In the genomic region with DNA sequence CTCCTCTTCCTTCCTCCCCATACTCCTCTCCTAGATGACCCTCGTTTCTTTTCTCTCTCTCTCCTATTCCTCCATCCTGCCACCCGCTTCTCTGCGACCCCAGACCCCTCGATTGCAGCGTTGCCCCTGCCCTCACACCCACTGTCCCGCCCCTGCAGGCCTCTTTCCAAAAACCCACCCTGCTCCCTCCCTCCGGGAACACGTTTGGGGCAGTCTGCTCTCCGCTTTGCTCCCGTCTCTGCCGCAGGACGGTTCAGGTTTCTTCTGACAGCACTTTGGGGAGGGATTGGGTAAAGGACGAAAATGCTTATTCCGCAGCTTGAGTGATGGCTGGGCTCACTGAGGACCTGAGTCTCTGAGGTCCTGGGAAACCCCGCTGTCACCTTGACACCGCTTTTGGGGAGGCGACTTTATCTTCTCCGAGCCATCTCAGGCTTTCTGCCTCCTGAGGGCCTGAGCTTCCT, we compare ENCODE assay signal across 8 cellular contexts. TPM values are rescaled to one million over a fixed set of nuclear protein-coding genes. Genes with fewer than 3 reads are reported as not detected.
A peak's percentile ranks its signal among the peaks of the same experiment; 100 is the strongest.
DNase-seq lines count a peak whose midpoint lies in the region; ATAC-seq, FAIRE-seq and TF ChIP-seq lines count a peak whose summit lies in the region.

No MANE protein-coding gene starts in this region.

- no peaks in the 10 kb centered on the region for H3K27me3 Mint-ChIP-seq in astrocyte (ENCODE audit: low read depth, unreplicated experiment)

- no peaks in the 10 kb centered on the region for H3K9me2 ChIP-seq in DOHH2 (replicated peaks; ENCODE audit: control insufficient read depth, low read length)

- H3K4me3 ChIP-seq in DOHH2 (ENCODE audit: low read length), result peak overlapping the region; percentile 88
- H3K4me3 ChIP-seq in astrocyte (ENCODE audit: insufficient read depth, low read depth, low read length), result peak overlapping the region; percentile 97
- peak overlapping the region; percentile 97 for H3K4me3 ChIP-seq in iPS-15b (ENCODE audit: low read depth, low read length)
- peak overlapping the region; percentile 57 to 71 for H3K4me3 ChIP-seq in small intestine (ENCODE audit: low read depth in 1 of 2, low read length in 2 of 2)

- ATAC-seq in GM21825 (IDR thresholded peaks at IDR 0.05; ENCODE audit: unreplicated experiment) (peak; percentile 20), HG02763 (IDR thresholded peaks at IDR 0.05; ENCODE audit: unreplicated experiment) (no peak)

- no peaks in the 10 kb centered on the region for H3K36me3 Mint-ChIP-seq in astrocyte (ENCODE audit: low read depth, unreplicated experiment)

- H3K9me3 ChIP-seq in DOHH2 (ENCODE audit: control insufficient read depth, insufficient read depth, low read length) (no peaks in the 10 kb centered on the region), astrocyte (ENCODE audit: insufficient read depth, low read depth, low read length) (no peaks in the 10 kb centered on the region), iPS-15b (ENCODE audit: control insufficient read depth, insufficient read depth, low read length) (no peaks in the 10 kb centered on the region), small intestine (ENCODE audit: control insufficient read depth, low read depth) (no peaks in the 10 kb centered on the region)

- WGBS in small intestine, 3 donors, result 1% methylated on average over 18 of the region's 18 CpGs

- H3K4me1 ChIP-seq in DOHH2 (ENCODE audit: control insufficient read depth, low read length) (peaks cover 35% of the 10 kb centered on the region), astrocyte (ENCODE audit: insufficient read depth, low read length) (peaks cover 14% of the 10 kb centered on the region), iPS-15b (ENCODE audit: control insufficient read depth, insufficient read depth, low read length) (peaks cover 2% of the 10 kb centered on the region), small intestine (ENCODE audit: control insufficient read depth in 2 of 2, insufficient read depth in 1 of 2, low read depth in 1 of 2, low read length in 1 of 2) (no peaks in the 10 kb centered on the region)

- no peak for FAIRE-seq in astrocyte (lab: Jason Lieb, UNC)
- no peak for FAIRE-seq in small intestine (lab: Jason Lieb, UNC)

- H3K79me2 ChIP-seq in DOHH2 (ENCODE audit: control insufficient read depth, low read length) (peaks cover 57% of the 10 kb centered on the region), astrocyte (ENCODE audit: insufficient read depth, low read length) (peaks cover 53% of the 10 kb centered on the region)

- H3K36me3 ChIP-seq in DOHH2 (ENCODE audit: control insufficient read depth, low read length), result peaks cover 30% of the 10 kb centered on the region
- no peaks in the 10 kb centered on the region for H3K36me3 ChIP-seq in astrocyte (ENCODE audit: insufficient read depth, low read length)
- H3K36me3 ChIP-seq in iPS-15b (ENCODE audit: control insufficient read depth, insufficient read depth, low read length), result no peaks in the 10 kb centered on the region
- H3K36me3 ChIP-seq in small intestine (ENCODE audit: control insufficient read depth in 2 of 2, insufficient read depth in 2 of 2, low read length in 2 of 2), result no peaks in the 10 kb centered on the region

- no peaks in the 10 kb centered on the region for H3K9me3 Mint-ChIP-seq in astrocyte (ENCODE audit: unreplicated experiment)

- peaks cover 5% of the 10 kb centered on the region for H3F3A ChIP-seq in DOHH2 (ENCODE audit: control insufficient read depth, insufficient read depth)

- TF ChIP-seq CTCF in DOHH2 (IDR thresholded peaks at IDR 0.05; ENCODE audit: low read depth, low read length, poor library complexity, severe bottlenecking) (no peak), astrocyte (IDR thresholded peaks at IDR 0.05; ENCODE audit: insufficient read depth, low read depth, low read length) (no peak)

- peak overlapping the region; percentile 93 for H3K27ac Mint-ChIP-seq in astrocyte (ENCODE audit: unreplicated experiment)

- H4K20me1 ChIP-seq in DOHH2 (ENCODE audit: control insufficient read depth, insufficient read depth, low read depth, low read length) (0 out of 2 replicates have a peak, but pooled peaks cover 12% of the 10 kb centered on the region), astrocyte (ENCODE audit: insufficient read depth, low read length) (peaks cover 36% of the 10 kb centered on the region)

- peak overlapping the region; percentile 99 for H3K4me3 Mint-ChIP-seq in astrocyte (ENCODE audit: unreplicated experiment)

- no peaks in the 10 kb centered on the region for H3K27me3 ChIP-seq in DOHH2 (ENCODE audit: control insufficient read depth, low read length)
- H3K27me3 ChIP-seq in astrocyte (ENCODE audit: insufficient read depth, low read length), result no peaks in the 10 kb centered on the region
- H3K27me3 ChIP-seq in iPS-15b (ENCODE audit: control insufficient read depth, insufficient read depth, low read length), result no peaks in the 10 kb centered on the region
- H3K27me3 ChIP-seq in small intestine (ENCODE audit: control insufficient read depth in 2 of 2, insufficient read depth in 2 of 2, low read length in 2 of 2), result no peaks in the 10 kb centered on the region

- H3K9ac ChIP-seq in astrocyte (ENCODE audit: low read length) (peak overlapping the region; percentile 90), iPS-15b (ENCODE audit: low read depth, low read length) (peak overlapping the region; percentile 60)

- H3K4me2 ChIP-seq in DOHH2 (ENCODE audit: low read length) (peak overlapping the region; percentile 79), astrocyte (ENCODE audit: low read length) (peak overlapping the region; percentile 94)

- H3K27ac ChIP-seq in DOHH2 (ENCODE audit: low read depth, low read length) (peak overlapping the region; percentile 61), astrocyte (ENCODE audit: low read depth, low read length) (peak overlapping the region; percentile 82), small intestine (ENCODE audit: low read depth in 1 of 2, low read length in 1 of 2) (peak overlapping the region in 1 of 2 donors; percentile 82)

- DNase-seq in OCI-M1 (lab: John Stamatoyannopoulos, UW), result peak; percentile 54
- DNase-seq in astrocyte (ENCODE audit: low read depth), result no peak
- DNase-seq in small intestine, result peak; percentile 22
- no peak for DNase-seq in DMS153 (lab: John Stamatoyannopoulos, UW)

- H2AFZ ChIP-seq in astrocyte (ENCODE audit: low read depth, low read length), result peak overlapping the region; percentile 79

- H3K4me1 Mint-ChIP-seq in astrocyte (ENCODE audit: low read depth, unreplicated experiment), result peaks cover 7% of the 10 kb centered on the region

RNA-seq across cellular contexts. Expression of gene NDE1, which starts 0.7 kb away (rescaled TPM):
- 27.6 and 31.4 TPM in 2 replicates for total RNA-seq in astrocyte
- 10 to 100 TPM in 1 of 3 donors, 1 to 10 TPM in 2; 5.8 to 21.7 (median 8.9) TPM for polyA plus RNA-seq in small intestine

RNA-seq across cellular contexts. Expression of gene MARF1, which starts 7.8 kb away (rescaled TPM):
- total RNA-seq in astrocyte, result 46.0 and 47.4 TPM in 2 replicates
- 10 to 100 TPM; 14.3 to 16.8 (median 14.7) TPM for polyA plus RNA-seq in small intestine

Comparison
In these comparisons a context has a peak if more than half of its experiments do, and no peak if none do; other contexts are left out.
1. DNase-seq: peak in OCI-M1 (single experiment) and small intestine (single experiment); none in astrocyte (single experiment) and DMS153 (single experiment).
2. Peak in every context shown above with its lines, with median percentiles within 50 percentile points of each other: H3K4me3 ChIP-seq.